Comparison of ENCODE assay signal across 8 cellular contexts in genomic region chr4:118834960-118835895, GRCh38. TPM values are rescaled to one million over a fixed set of nuclear protein-coding genes. Genes with fewer than 3 reads are reported as not detected.
DNase-seq lines count a peak whose midpoint lies in the region; ATAC-seq and TF ChIP-seq lines count a peak whose summit lies in the region.

No MANE protein-coding gene starts in this region.

- H4K20me1 ChIP-seq in smooth muscle cell (ENCODE audit: low read depth) = peaks cover 44% of the 10 kb centered on the region

- peaks cover 18% of the 10 kb centered on the region for H3K4me1 ChIP-seq in smooth muscle cell (ENCODE audit: low read depth)

- H3K36me3 ChIP-seq in WERI-Rb-1 = peaks cover 19% of the 10 kb centered on the region
- H3K36me3 ChIP-seq in smooth muscle cell (ENCODE audit: low read depth) = peaks cover 10% of the 10 kb centered on the region

- H3K27me3 ChIP-seq in WERI-Rb-1 (ENCODE audit: insufficient read depth, low read depth, severe bottlenecking) (no peaks in the 10 kb centered on the region), smooth muscle cell (ENCODE audit: low read depth) (no peaks in the 10 kb centered on the region)

- peak overlapping the region; percentile 99 for H3K4me2 ChIP-seq in smooth muscle cell

- H3F3A ChIP-seq in smooth muscle cell (ENCODE audit: low read depth) = peaks cover 14% of the 10 kb centered on the region

- H3K27ac ChIP-seq in WERI-Rb-1 (peak overlapping the region; percentile 65), smooth muscle cell (ENCODE audit: low read depth) (peak overlapping the region; percentile 100)

- H2AFZ ChIP-seq in smooth muscle cell (ENCODE audit: low read depth) = no peak overlapping the region

- H3K79me2 ChIP-seq in smooth muscle cell (ENCODE audit: low read depth) = peaks cover 56% of the 10 kb centered on the region

- peak overlapping the region; percentile 100 for H3K9ac ChIP-seq in smooth muscle cell (ENCODE audit: low read depth)

- peak; percentile 66 for ATAC-seq in HG02588 (IDR thresholded peaks at IDR 0.05; ENCODE audit: unreplicated experiment)

- peak overlapping the region; percentile 79 for H3K4me3 ChIP-seq in WERI-Rb-1 (ENCODE audit: low read depth, low read length)
- H3K4me3 ChIP-seq in smooth muscle cell = peak overlapping the region; percentile 99

- 1% methylated on average over 31 of the region's 31 CpGs for WGBS in smooth muscle cell (ENCODE audit: low lambda C conversion rate)

- H3K9me3 ChIP-seq in WERI-Rb-1 (ENCODE audit: severe bottlenecking) = no peaks in the 10 kb centered on the region
- H3K9me3 ChIP-seq in smooth muscle cell (replicated peaks; ENCODE audit: low read depth) = no peaks in the 10 kb centered on the region

- TF ChIP-seq CTCF in WERI-Rb-1 (IDR thresholded peaks at IDR 0.05; ENCODE audit: low read depth, low read length) = no peak
- TF ChIP-seq CTCF in smooth muscle cell (IDR thresholded peaks at IDR 0.05; ENCODE audit: borderline replicate concordance, insufficient read depth, poor library complexity, severe bottlenecking) = no peak

- peak; percentile 5 for DNase-seq in NCI-H1436 (lab: John Stamatoyannopoulos, UW)
- no peak for DNase-seq in NCI-H1436 treated with DMSO at 0.1 percent for 48 hours (lab: John Stamatoyannopoulos, UW)
- DNase-seq in NCI-H1048 (lab: John Stamatoyannopoulos, UW) = peak; percentile 9
- peak; percentile 61 for DNase-seq in WERI-Rb-1
- peak; percentile 36 for DNase-seq in central memory CD4-positive, alpha-beta T cell
- peak; percentile 90 for DNase-seq in iris pigment epithelial cell (ENCODE audit: low read depth)
- DNase-seq in smooth muscle cell (lab: John Stamatoyannopoulos, UW; ENCODE audit: unreplicated experiment) = peak; percentile 17

RNA-seq across cellular contexts. Expression of gene SEC24D, which starts 0.7 kb away (rescaled TPM):
- total RNA-seq in smooth muscle cell = 228 and 237 TPM in 2 replicates
- 133 and 163 TPM in 2 replicates for polyA plus RNA-seq in smooth muscle cell

RNA-seq across cellular contexts. Expression of gene SYNPO2, which starts 53.4 kb away (rescaled TPM):
- total RNA-seq in smooth muscle cell = 4.2 and 4.5 TPM in 2 replicates
- 0.08 and 0.59 TPM in 2 replicates for polyA plus RNA-seq in smooth muscle cell
